ENCODE assay signal across 20 cellular contexts in genomic region chr11:100692290-100692689, GRCh38.
"Had no signal": no experiment of that assay in that cellular context is flagged by ENCODE, and none has a peak within 500 bp of the region (broad histone marks: within the 10 kb centered on the region; RNA-seq: fewer than 3 reads in every experiment).

No MANE protein-coding gene starts in this region.

- DNase-seq: activated CD4-positive, alpha-beta T cell treated with anti-CD3 and anti-CD28 coated beads for 48 hours; activated CD4-positive, alpha-beta T cell treated with anti-CD3 and anti-CD28 coated beads, Interleukin-2, amount 50 U/mL, for 4 hours; activated CD4-positive, CD25-positive, alpha-beta regulatory T cell treated with anti-CD3 and anti-CD28 coated beads, Interleukin-2, amount 50 U/mL, for 72 hours; activated CD8-positive, alpha-beta memory T cell treated with anti-CD3 and anti-CD28 coated beads, Interleukin-2, amount 50 U/mL, for 48 hours; activated CD8-positive, alpha-beta T cell treated with anti-CD3 and anti-CD28 coated beads, Interleukin-2, amount 10 ng/mL, durations not matched to agents 7 days and 5 days; activated effector memory CD4-positive, alpha-beta T cell treated with Interleukin-2 at 50 U/mL for 16 hours; activated naive CD4-positive, alpha-beta T cell; activated T-cell treated with anti-CD3 and anti-CD28 coated beads, Interleukin-2, amount 50 U/mL, for 24 hours; aorta; KBM-7; NCI-H1048; NCI-H146; NCI-H187 treated with DMSO at 0.1 percent for 48 hours; NCI-H2081 treated with DMSO at 0.1 percent for 48 hours; NCI-H446; NCI-H524; SHP77 had no signal

- H3K9me3 ChIP-seq: SJSA1 had no signal

- H3K27me3 ChIP-seq: SJSA1 had no signal

- H3K27ac ChIP-seq: SJSA1 had no signal

- H3K4me3 ChIP-seq: SJSA1 had no signal

- FAIRE-seq: RCC 7860 had no signal

- H3K4me1 ChIP-seq: SJSA1 had no signal

- ATAC-seq: activated CD8-positive, alpha-beta T cell treated with anti-CD3 and anti-CD28 coated beads, Interleukin-2, amount 10 ng/mL, durations not matched to agents 7 days and 5 days; SK-N-SH treated with all-trans-retinoic acid at 6 μM for 48 hours had no signal
